22 cellular contexts compared by ENCODE assay signal in the genomic region with DNA sequence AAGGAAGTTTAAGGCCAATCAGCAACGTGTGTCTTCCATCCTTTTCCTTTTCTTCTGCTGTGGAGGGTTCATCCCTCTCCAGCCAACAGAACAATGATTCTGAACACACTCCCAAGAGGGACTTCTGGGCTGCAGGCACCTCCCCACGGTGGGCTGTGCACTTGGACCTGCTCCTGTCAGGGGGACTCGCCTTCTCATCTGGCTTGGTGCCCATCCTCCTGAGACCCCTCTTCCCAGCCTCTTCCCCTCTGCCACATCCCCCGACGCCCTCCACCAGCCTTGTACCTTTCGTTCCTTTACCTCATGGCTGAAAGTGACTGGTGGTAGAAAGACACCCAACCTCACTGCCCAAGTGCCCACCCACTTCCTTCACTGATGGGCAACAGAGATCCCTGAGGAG. TPM values are rescaled to one million over a fixed set of nuclear protein-coding genes. Genes with fewer than 3 reads are reported as not detected.
"Had no signal": no experiment of that assay in that cellular context is flagged by ENCODE, and none has a peak within 500 bp of the region (broad histone marks: within the 10 kb centered on the region; RNA-seq: fewer than 3 reads in every experiment).

No MANE protein-coding gene starts in this region.

- DNase-seq: IMR-90, Karpas-422, KG1, MG63, NCI-H1092 treated with DMSO at 0.1 percent for 48 hours, NCI-H1436, NCI-H187, NCI-H2029, NCI-H2081 treated with DMSO at 0.1 percent for 48 hours, NCI-H2171, NCI-H226, NCI-H446, NCI-H510A, NCI-H524 treated with DMSO at 0.1 percent for 48 hours, NCI-H69, NCI-H774, Right ventricle myocardium superior, RPMI8226, SIG-M5 had no signal

- H3K4me3 ChIP-seq: MG63, SJSA1, SK-N-MC had no signal

- H3K36me3 ChIP-seq: SJSA1 had no signal

- H3K27me3 ChIP-seq: MG63 had no signal

- H3K4me1 ChIP-seq: SJSA1 had no signal

- H3K9me3 ChIP-seq: MG63 had no signal

- ATAC-seq: HepG2 had no signal

- H3K27ac ChIP-seq: SJSA1, SK-N-MC had no signal

RNA-seq across cellular contexts. Expression of a gene that starts 26.0 kb away (rescaled TPM):
- total RNA-seq: HepG2, Right ventricle myocardium superior, SJSA1 had no signal

RNA-seq across cellular contexts. Expression of a gene that starts 34.7 kb away (rescaled TPM):
- total RNA-seq: HepG2, IMR-90 had no signal
